ENCODE assay signal across 15 cellular contexts in the genomic region with DNA sequence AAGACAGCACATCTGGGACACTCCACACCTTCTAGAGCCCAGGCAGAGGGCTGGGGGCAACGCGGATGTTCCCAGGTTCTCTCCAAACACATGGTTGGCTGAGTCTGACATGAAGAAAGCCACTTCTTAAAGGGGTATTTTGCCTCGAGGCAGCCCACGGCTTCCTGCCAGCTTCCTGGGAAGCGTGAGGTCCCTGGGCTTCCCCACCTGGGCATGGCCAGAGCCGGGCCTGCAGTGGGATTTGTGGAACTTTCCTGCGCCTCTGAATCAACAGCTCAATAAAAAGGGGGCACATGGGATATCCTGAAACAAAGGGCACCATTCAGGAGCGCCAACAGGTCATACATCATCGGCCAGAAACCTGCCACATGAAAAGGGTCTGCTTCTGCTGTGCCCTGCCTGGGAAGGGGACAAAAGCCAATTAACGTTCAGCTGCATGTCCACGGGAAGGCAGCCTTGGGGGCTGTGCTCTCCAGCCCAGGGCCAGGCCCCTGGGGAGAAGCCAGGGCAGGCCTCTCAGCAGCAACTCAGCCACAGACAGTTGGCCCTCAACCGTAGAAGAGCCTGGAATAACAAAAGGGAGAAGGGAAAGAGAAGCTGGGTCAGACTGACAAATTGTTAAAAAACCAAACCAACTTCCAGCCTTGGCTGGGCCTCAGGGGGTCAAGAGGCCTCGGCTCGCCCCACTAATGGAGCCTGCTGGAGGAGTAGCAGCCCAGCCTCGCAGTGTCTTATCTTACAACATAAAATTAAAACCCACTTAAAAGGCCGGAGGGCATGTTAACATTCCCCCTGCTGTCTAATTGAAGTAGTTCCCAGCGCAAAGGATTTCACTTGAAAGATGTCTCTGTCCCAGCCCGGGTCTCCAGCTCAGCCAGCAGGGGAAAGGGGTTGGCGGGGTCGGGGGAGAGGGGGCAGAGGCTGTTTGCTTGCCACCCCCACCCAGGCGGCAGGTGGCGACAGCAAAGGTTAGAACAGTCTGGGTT. TPM values are rescaled to one million over a fixed set of nuclear protein-coding genes. Genes with fewer than 3 reads are reported as not detected.
DNase-seq lines count a peak whose midpoint lies in the region; ATAC-seq, FAIRE-seq and TF ChIP-seq lines count a peak whose summit lies in the region.
"Had no signal": no experiment of that assay in that cellular context is flagged by ENCODE, and none has a peak within 500 bp of the region (broad histone marks: within the 10 kb centered on the region; RNA-seq: fewer than 3 reads in every experiment).

No MANE protein-coding gene starts in this region.

- intact Hi-C loops in GM12878 (cut with micrococcal nuclease; ENCODE audit: unreplicated experiment) = no loop called here

- 26% methylated on average over 22 of the region's 22 CpGs for WGBS in GM12878 (ENCODE audit: insufficient coverage, insufficient replicate concordance, low lambda C conversion rate, missing lambda C conversion rate)

- RAD21 ChIA-PET in GM12878 (lab: Charles Lee; ENCODE audit: unreplicated experiment) = no interaction called here

- peaks cover 14% of the 10 kb centered on the region for H3K4me1 ChIP-seq in HEK293 (ENCODE audit: control insufficient read depth, insufficient read depth, low read length)
- H3K4me1 ChIP-seq in GM12878 (ENCODE audit: control insufficient read depth, insufficient read depth, low read length) = no peaks in the 10 kb centered on the region

- no peak overlapping the region for H3K4me2 ChIP-seq in GM12878 (ENCODE audit: control insufficient read depth, insufficient read depth)

- BruUV-seq in GM12878 (replicated peaks; lab: Mats Ljungman, UMichigan) = no TSS peak

- TF ChIP-seq POLR2A in GM12878 (IDR thresholded peaks at IDR 0.05; ENCODE audit: low read depth, low read length) = no peak

- no peak for ATAC-seq in GM12878
- ATAC-seq in HG02642 (IDR thresholded peaks at IDR 0.05; ENCODE audit: poor library complexity, unreplicated experiment) = no peak
- no peak for ATAC-seq in HG03097 (IDR thresholded peaks at IDR 0.05; ENCODE audit: low FRiP score, unreplicated experiment)
- ATAC-seq: mucosa of descending colon; stimulated activated naive B cell treated with anti-CD40 and anti-IgM and Interleukin-4, amounts not matched to agents 10 μg/mL and 1 μg/mL and 100 μg/mL, for 72 hours had no signal

- no peak for FAIRE-seq in GM12878 (lab: Jason Lieb, UNC)
- no peak for FAIRE-seq in frontal cortex (lab: Jason Lieb, UNC)

- SMC1A ChIA-PET in GM12878 (lab: Charles Lee; ENCODE audit: uncharacterized antibody, unreplicated experiment) = no interaction called here

- H3K27ac ChIP-seq in HEK293 (ENCODE audit: extremely low read depth, low read depth, low read length) = peak overlapping the region; percentile 80
- H3K27ac ChIP-seq in GM12878 (ENCODE audit: control insufficient read depth, insufficient read depth) = no peak overlapping the region
- H3K27ac ChIP-seq: esophagus squamous epithelium had no signal

- no peaks in the 10 kb centered on the region for H3K27me3 ChIP-seq in BJ (ENCODE audit: control insufficient read depth, insufficient read depth, low read length)
- H3K27me3 ChIP-seq in GM12878 (replicated peaks in 1 of 2; ENCODE audit: control insufficient read depth in 2 of 2, insufficient read depth in 2 of 2, low read length in 1 of 2) = peaks cover 3% of the 10 kb centered on the region in 2 experiments; a peak in 3 of 4 replicates

- TF ChIP-seq CTCF in BJ (IDR thresholded peaks at IDR 0.05; ENCODE audit: insufficient read depth, low read depth, low read length) (peak; percentile 21; the same call in 1 of the 2 replicates), HEK293 (tag by site-specific recombination; IDR thresholded peaks at IDR 0.05) (0 out of 2 replicates have a peak, but pooled peaks have one; percentile 12), GM12878 (IDR thresholded peaks at IDR 0.05 in 2 of 3, conservative IDR thresholded peaks at IDR 0.05 in 1 of 3; ENCODE audit: control insufficient read depth in 2 of 3, extremely low read depth in 1 of 3, insufficient read depth in 1 of 3, low read depth in 3 of 3, low read length in 3 of 3) (no peak)

- H3K9ac ChIP-seq in GM12878 (ENCODE audit: control insufficient read depth, insufficient read depth, low read length) = no peak overlapping the region

- POLR2A ChIA-PET in BJ (lab: Charles Lee) = no interaction called here
- POLR2A ChIA-PET in HEK293 (lab: Yijun Ruan, JAX) = interaction anchor here (0.6 to 3.1 kb wide), 7 partner anchors 9 to 23 kb away, joined by 3 to 12 read pairs (median 3); no protein-coding TSS in a partner anchor
- POLR2A ChIA-PET in GM12878 (lab: Charles Lee) = no interaction called here

- no peaks in the 10 kb centered on the region for H3K79me2 ChIP-seq in GM12878 (ENCODE audit: control insufficient read depth, insufficient read depth, low read length)

- H2AFZ ChIP-seq in GM12878 (ENCODE audit: control insufficient read depth, low read depth, low read length) = no peak overlapping the region

- H3K9me3 ChIP-seq in HEK293 (ENCODE audit: control insufficient read depth, insufficient read depth, low read depth, low read length) (no peaks in the 10 kb centered on the region), GM12878 (replicated peaks; ENCODE audit: control insufficient read depth, insufficient read depth, low read length) (no peaks in the 10 kb centered on the region)
- H3K9me3 ChIP-seq: esophagus squamous epithelium, mucosa of descending colon had no signal

- no peak for DNase-seq in BJ (ENCODE audit: low read depth)
- DNase-seq in GM12878 (ENCODE audit: low read depth, low spot score) = no peak
- peak; percentile 57 for DNase-seq in mesenteric fat pad (ENCODE audit: low spot score)
- DNase-seq in activated CD4-positive, alpha-beta T cell treated with anti-CD3 and anti-CD28 coated beads, Interleukin-2, amount 50 U/mL, for 1 hour = no peak
- no peak for DNase-seq in frontal cortex (ENCODE audit: low spot score in 2 of 2)
- DNase-seq: activated naive CD8-positive, alpha-beta T cell treated with anti-CD3 and anti-CD28 coated beads, Interleukin-2, amount 10 ng/mL, durations not matched to agents 7 days and 5 days; esophagus squamous epithelium; mucosa of descending colon; NCI-H1092 treated with DMSO at 0.1 percent for 48 hours; SIG-M5; stimulated activated CD4-positive, alpha-beta T cell treated with anti-CD3 and anti-CD28 coated beads, Interleukin-4, amount 100 ng/mL, for 4 hours; stimulated activated naive B cell treated with anti-CD40 and anti-IgM and Interleukin-4, amounts not matched to agents 10 μg/mL and 1 μg/mL and 100 μg/mL, for 72 hours had no signal

- in situ Hi-C loops in GM12878 (cut with MboI) = no loop called here

- no peaks in the 10 kb centered on the region for H4K20me1 ChIP-seq in GM12878 (ENCODE audit: control insufficient read depth, insufficient read depth)

- H3K36me3 ChIP-seq in BJ (ENCODE audit: control insufficient read depth, insufficient read depth, low read length) = no peaks in the 10 kb centered on the region
- no peaks in the 10 kb centered on the region for H3K36me3 ChIP-seq in HEK293 (ENCODE audit: control insufficient read depth in 2 of 2, insufficient read depth in 1 of 2, low read length in 2 of 2)
- no peaks in the 10 kb centered on the region for H3K36me3 ChIP-seq in GM12878 (ENCODE audit: control insufficient read depth in 2 of 2, insufficient read depth in 2 of 2, low read length in 1 of 2)
- H3K36me3 ChIP-seq: esophagus squamous epithelium had no signal

- no peak overlapping the region for H3K4me3 ChIP-seq in BJ (ENCODE audit: low read depth, low read length)
- no peak overlapping the region for H3K4me3 ChIP-seq in HEK293 (ENCODE audit: low read depth, low read length)
- H3K4me3 ChIP-seq in GM12878 = no peak overlapping the region
- H3K4me3 ChIP-seq: esophagus squamous epithelium, mucosa of descending colon had no signal

- CTCF ChIA-PET in BJ (lab: Yijun Ruan, JAX) = interaction anchor here (0.6 to 2.4 kb wide), 8 partner anchors 9 to 70 kb away, joined by 3 to 10 read pairs (median 4); no protein-coding TSS in a partner anchor
- CTCF ChIA-PET in HEK293 (lab: Yijun Ruan, JAX) = interaction anchor here (0.7 to 2.1 kb wide), 9 partner anchors 15 to 70 kb away, joined by 3 to 7 read pairs (median 4); no protein-coding TSS in a partner anchor
- CTCF ChIA-PET in GM12878 (lab: Yijun Ruan, JAX) = no interaction called here

- TF ChIP-seq EP300 in GM12878 (IDR thresholded peaks at IDR 0.05; ENCODE audit: borderline replicate concordance in 1 of 2, control insufficient read depth in 1 of 2, low read depth in 2 of 2, low read length in 2 of 2) = no peak

- TF ChIP-seq RAD21 in GM12878 (IDR thresholded peaks at IDR 0.05; ENCODE audit: insufficient read depth, low read depth, low read length) = no peak

TF ChIP-seq in HEK293, 187 proteins besides CTCF, POLR2A, EP300 and RAD21 (continues in another document):
- peak; percentile 90 for TF ChIP-seq TCF7L2 (IDR thresholded peaks at IDR 0.05; ENCODE audit: borderline replicate concordance, low read depth, low read length)

TF ChIP-seq in GM12878, 131 proteins besides CTCF, POLR2A, EP300 and RAD21:
- peak in 1 of 2 experiments; percentile 92; a peak in 2 of 4 replicates for TF ChIP-seq ETV6 (conservative IDR thresholded peaks at IDR 0.05 in 1 of 2, IDR thresholded peaks at IDR 0.05 in 1 of 2; ENCODE audit: borderline replicate concordance in 1 of 2, low read depth in 1 of 2)
- peak; percentile 51; the same call in 1 of the 2 replicates for TF ChIP-seq NFXL1 (IDR thresholded peaks at IDR 0.05; ENCODE audit: borderline replicate concordance)
- TF ChIP-seq POLR2AphosphoS5 (IDR thresholded peaks at IDR 0.05; ENCODE audit: low read length) = no peak

RNA-seq across cellular contexts. Expression of a gene that starts 34.2 kb away (rescaled TPM):
- polyA plus RNA-seq in BJ (2011; rRNA removed) = 2.8 and 3.7 TPM in 2 replicates
- polyA minus RNA-seq in BJ (2011; rRNA and poly(A)+ RNA removed) = 2.3 and 2.4 TPM in 2 replicates
- not detected in 2 replicates for total RNA-seq in GM12878 (2013; cell fraction: nucleolus; rRNA removed)
- total RNA-seq in GM12878 (2014; rRNA removed) = not detected in 2 replicates
- not detected in 2 replicates for total RNA-seq in GM12878 (2014; rRNA removed; fragmentation: Illumina TruSeq; extraction: Trizol)
- total RNA-seq in GM12878 (2021) = not detected in 2 replicates
- not detected for polyA plus RNA-seq in GM12878 (2011; ENCODE audit: low read depth)
- polyA plus RNA-seq in GM12878 (2011; rRNA removed) = not detected in 2 replicates
- polyA plus RNA-seq in GM12878 (2011; cell fraction: cytosol; rRNA removed) = 0.03 TPM in 1 of 2 replicates, not detected in the other
- 0.06 TPM in 1 of 2 replicates, not detected in the other for polyA plus RNA-seq in GM12878 (2011; cell fraction: nucleus; rRNA removed)
- 0.07 TPM in 1 of 2 replicates, not detected in the other for polyA plus RNA-seq in GM12878 (2012)
- polyA plus RNA-seq in GM12878 (2014; fragmentation: Illumina TruSeq; extraction: Trizol) = 0.01 TPM in 1 of 2 replicates, not detected in the other
- not detected for polyA plus RNA-seq in GM12878 (2014; fragmentation: Nextera tagmentation; extraction: Ambion mirVana)
- not detected in 2 replicates for polyA plus RNA-seq in GM12878 (2014; rRNA removed)
- polyA plus RNA-seq in GM12878 (2016; fragmentation: Nextera tagmentation; extraction: Ambion mirVana) = not detected
- 0.15 TPM in 1 of 2 replicates, not detected in the other for polyA minus RNA-seq in GM12878 (2011; rRNA and poly(A)+ RNA removed)
- polyA minus RNA-seq in GM12878 (2011; cell fraction: cytosol; rRNA and poly(A)+ RNA removed) = not detected in 2 replicates
- not detected in 2 replicates for polyA minus RNA-seq in GM12878 (2011; cell fraction: nucleus; rRNA and poly(A)+ RNA removed)
- total RNA-seq in mesenteric fat pad = 0.19 TPM
- total RNA-seq in frontal cortex = not detected
- total RNA-seq: activated naive CD8-positive, alpha-beta T cell treated with anti-CD3 and anti-CD28 coated beads, Interleukin-2, amount 10 ng/mL, durations not matched to agents 7 days and 5 days; esophagus squamous epithelium; mucosa of descending colon had no signal

Comparison
In these comparisons a context has a peak if more than half of its experiments do, and no peak if none do; other contexts are left out.
1. CTCF ChIP-seq: peak in BJ (single experiment) and HEK293 (single experiment); none in GM12878 (0 of 3).